In the genomic region with DNA sequence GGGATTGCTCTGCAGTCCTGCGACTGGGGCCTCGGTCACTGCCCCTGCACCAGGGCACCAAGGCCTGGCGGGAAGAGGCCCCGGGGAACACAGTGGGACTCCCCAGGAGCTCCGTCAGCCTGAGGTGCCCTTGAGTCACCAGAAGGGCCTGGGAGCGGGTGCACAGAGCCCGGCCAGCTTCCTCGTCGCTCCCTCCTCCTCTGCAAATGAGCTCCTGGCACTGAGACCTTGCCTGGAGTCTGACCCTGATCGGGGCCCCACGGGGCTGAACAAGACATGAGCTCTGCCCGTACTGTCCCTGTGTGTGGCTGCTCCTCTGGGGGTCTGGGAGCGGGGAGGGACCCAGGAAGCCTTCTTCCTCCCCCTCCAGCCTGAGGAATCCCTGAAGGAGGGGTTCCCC, we compare ENCODE assay signal across 22 cellular contexts. TPM values are rescaled to one million over a fixed set of nuclear protein-coding genes. Genes with fewer than 3 reads are reported as not detected.
"Had no signal": no experiment of that assay in that cellular context is flagged by ENCODE, and none has a peak within 500 bp of the region (broad histone marks: within the 10 kb centered on the region; RNA-seq: fewer than 3 reads in every experiment).

No MANE protein-coding gene starts in this region.

- H3K4me1 ChIP-seq: adrenal gland, left lung, stomach had no signal

- H3K27ac ChIP-seq: adrenal gland, left lung, ovary, stomach had no signal

- ATAC-seq: activated CD4-positive, alpha-beta T cell treated with anti-CD3 and anti-CD28 coated beads for 36 hours; activated CD8-positive, alpha-beta T cell treated with anti-CD3 and anti-CD28 coated beads for 36 hours; activated T-cell treated with anti-CD3 and anti-CD28 coated beads, Interleukin-2, amount 50 U/mL, for 4 hours; left lung had no signal

- H3K36me3 ChIP-seq: adrenal gland, left lung, ovary, stomach had no signal

- H3K4me3 ChIP-seq: adrenal gland, left lung, ovary, stomach had no signal

- DNase-seq: activated CD4-positive, alpha-beta T cell treated with anti-CD3 and anti-CD28 coated beads for 36 hours; activated CD8-positive, alpha-beta T cell treated with anti-CD3 and anti-CD28 coated beads for 36 hours; activated effector memory CD4-positive, alpha-beta T cell treated with Interleukin-2 at 50 U/mL for 16 hours; activated naive CD4-positive, alpha-beta T cell treated with anti-CD3 and anti-CD28 coated beads, Interleukin-2, amount 50 U/mL, for 16 hours; activated T-cell treated with anti-CD3 and anti-CD28 coated beads, Interleukin-2, amount 50 U/mL, for 4 hours; dermis blood vessel endothelial cell; endodermal cell; left lung; mammary epithelial cell; ovary; stimulated activated CD4-positive, alpha-beta T cell treated with anti-CD3 and anti-CD28 coated beads, Interleukin-12 subunit alpha, Interleukin-12 subunit beta, amount 100 ng/mL, for 4 hours; stimulated activated CD4-positive, alpha-beta T cell treated with anti-CD3 and anti-CD28 coated beads, Interleukin-2, amount 100 ng/mL, for 24 hours; stomach; T-helper 2 cell had no signal

- H3K9me3 ChIP-seq: adrenal gland, left lung, ovary, stomach had no signal

- H3K27me3 ChIP-seq: ovary had no signal

RNA-seq across cellular contexts. Expression of a gene that starts 36.4 kb away (rescaled TPM):
- total RNA-seq: activated CD4-positive, alpha-beta T cell treated with anti-CD3 and anti-CD28 coated beads for 36 hours; activated CD8-positive, alpha-beta T cell treated with anti-CD3 and anti-CD28 coated beads for 36 hours; activated T-cell treated with anti-CD3 and anti-CD28 coated beads, Interleukin-2, amount 50 U/mL, for 4 hours; cerebellum; left lung; mammary epithelial cell; neural crest cell; ovary; stomach had no signal
- polyA plus RNA-seq: keratinocyte, mammary epithelial cell, ovary, thymus had no signal

RNA-seq across cellular contexts. Expression of a gene that starts 54.6 kb away (rescaled TPM):
- polyA plus RNA-seq: mammary epithelial cell had no signal

RNA-seq across cellular contexts. Expression of a gene that starts 59.9 kb away (rescaled TPM):
- total RNA-seq: activated CD4-positive, alpha-beta T cell treated with anti-CD3 and anti-CD28 coated beads for 36 hours; activated CD8-positive, alpha-beta T cell treated with anti-CD3 and anti-CD28 coated beads for 36 hours; activated T-cell treated with anti-CD3 and anti-CD28 coated beads, Interleukin-2, amount 50 U/mL, for 4 hours; cerebellum; dermis blood vessel endothelial cell; left lung; mammary epithelial cell; pulmonary artery endothelial cell; stomach; urinary bladder had no signal
- polyA plus RNA-seq: esophagus, keratinocyte, mammary epithelial cell, ovary, stomach, urinary bladder had no signal
